ENCODE assay signal across 13 cellular contexts in the genomic region with DNA sequence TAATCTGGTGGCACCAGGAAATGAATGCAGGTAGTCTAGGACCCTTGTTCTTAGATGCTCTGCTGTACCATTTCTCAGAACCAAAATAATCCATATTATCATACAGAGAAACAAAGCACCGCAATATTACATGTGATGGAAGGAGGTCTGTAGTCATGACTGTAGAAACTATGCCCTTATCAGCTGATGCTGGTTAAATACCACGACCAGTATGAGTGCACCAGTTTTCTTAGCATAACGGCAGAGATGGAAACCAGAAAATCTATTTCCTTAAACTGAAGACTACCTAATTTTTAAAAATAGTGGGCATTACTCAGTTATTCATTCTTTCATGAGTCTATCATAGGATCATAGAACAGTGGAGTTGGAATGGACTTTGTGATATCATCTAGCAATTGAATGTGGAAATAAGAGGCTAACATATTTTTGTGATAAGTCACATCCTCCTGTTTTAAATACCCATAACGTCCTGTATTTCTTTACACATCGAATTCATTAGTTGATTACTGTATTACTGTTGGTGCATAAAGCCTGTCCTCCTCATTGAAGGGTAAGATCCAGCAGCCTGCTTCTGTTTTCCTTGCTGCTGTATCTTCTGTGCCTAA. TPM values are rescaled to one million over a fixed set of nuclear protein-coding genes. Genes with fewer than 3 reads are reported as not detected.
DNase-seq lines count a peak whose midpoint lies in the region; ATAC-seq and TF ChIP-seq lines count a peak whose summit lies in the region.
"Had no signal": no experiment of that assay in that cellular context is flagged by ENCODE, and none has a peak within 500 bp of the region (broad histone marks: within the 10 kb centered on the region; RNA-seq: fewer than 3 reads in every experiment).

No MANE protein-coding gene starts in this region.

- H3K27me3 ChIP-seq in foreskin keratinocyte = no peaks in the 10 kb centered on the region

- peaks cover 10% of the 10 kb centered on the region for H3K4me1 ChIP-seq in foreskin keratinocyte

- DNase-seq in AG04449 (ENCODE audit: low read depth, low spot score) (peak; percentile 28), HS-5 (ENCODE audit: low read depth) (peak; percentile 53), astrocyte of the hippocampus (ENCODE audit: low read depth, low spot score) (peak; percentile 10), foreskin keratinocyte (peak; percentile 66 to 84), coronary artery (ENCODE audit: low spot score) (no peak)
- no peak for DNase-seq in activated CD4-positive, CD25-positive, alpha-beta regulatory T cell treated with anti-CD3 and anti-CD28 coated beads, Interleukin-2, amount 50 U/mL, for 72 hours
- DNase-seq: activated CD4-positive, alpha-beta T cell treated with anti-CD3 and anti-CD28 coated beads, Interleukin-2, amount 10 ng/mL, durations not matched to agents 24 days and 14 days; endodermal cell; NCI-H2081 treated with DMSO at 0.1 percent for 48 hours; NCI-H526; OCI-M1 had no signal

- CTCF ChIA-PET in AG04449 (lab: Yijun Ruan, JAX) = no interaction called here

- no peak overlapping the region for H3K4me3 ChIP-seq in AG04449 (ENCODE audit: low read depth, low read length)
- H3K4me3 ChIP-seq in coronary artery = no peak overlapping the region

- ATAC-seq in foreskin keratinocyte (peak; percentile 41), HG03342 (IDR thresholded peaks at IDR 0.05; ENCODE audit: unreplicated experiment) (no peak), HG03139 (IDR thresholded peaks at IDR 0.05; ENCODE audit: unreplicated experiment) (no peak)

- H3K27ac ChIP-seq in foreskin keratinocyte (no peak overlapping the region), coronary artery (no peak overlapping the region)

- POLR2A ChIA-PET in AG04449 (lab: Yijun Ruan, JAX) = no interaction called here

- no peak for TF ChIP-seq CTCF in AG04449 (IDR thresholded peaks at IDR 0.05; ENCODE audit: insufficient read depth, low read length, missing control alignments)
- no peak for TF ChIP-seq CTCF in foreskin keratinocyte (conservative IDR thresholded peaks at IDR 0.05)
- no peak for TF ChIP-seq CTCF in coronary artery (IDR thresholded peaks at IDR 0.05)

RNA-seq across cellular contexts. Expression of a gene that starts 15.1 kb away (rescaled TPM):
- total RNA-seq in foreskin keratinocyte = 4.0 and 4.7 TPM in 2 replicates
- polyA plus RNA-seq in foreskin keratinocyte = 2.0 and 2.4 TPM in 2 replicates

RNA-seq across cellular contexts. Expression of a gene that starts 59.4 kb away (rescaled TPM):
- not detected in 2 replicates for total RNA-seq in foreskin keratinocyte
- polyA plus RNA-seq in foreskin keratinocyte = not detected in 2 replicates
- total RNA-seq: endodermal cell had no signal

Comparison
In these comparisons a context has a peak if more than half of its experiments do, and no peak if none do; other contexts are left out.
1. DNase-seq: peak in AG04449 (single experiment), HS-5 (single experiment), astrocyte of the hippocampus (single experiment) and foreskin keratinocyte (2 of 2); none in activated CD4-positive, CD25-positive, alpha-beta regulatory T cell treated with anti-CD3 and anti-CD28 coated beads, Interleukin-2, amount 50 U/mL, for 72 hours (single experiment) and coronary artery (single experiment).